ENCODE assay signal across 11 cellular contexts in the genomic region with DNA sequence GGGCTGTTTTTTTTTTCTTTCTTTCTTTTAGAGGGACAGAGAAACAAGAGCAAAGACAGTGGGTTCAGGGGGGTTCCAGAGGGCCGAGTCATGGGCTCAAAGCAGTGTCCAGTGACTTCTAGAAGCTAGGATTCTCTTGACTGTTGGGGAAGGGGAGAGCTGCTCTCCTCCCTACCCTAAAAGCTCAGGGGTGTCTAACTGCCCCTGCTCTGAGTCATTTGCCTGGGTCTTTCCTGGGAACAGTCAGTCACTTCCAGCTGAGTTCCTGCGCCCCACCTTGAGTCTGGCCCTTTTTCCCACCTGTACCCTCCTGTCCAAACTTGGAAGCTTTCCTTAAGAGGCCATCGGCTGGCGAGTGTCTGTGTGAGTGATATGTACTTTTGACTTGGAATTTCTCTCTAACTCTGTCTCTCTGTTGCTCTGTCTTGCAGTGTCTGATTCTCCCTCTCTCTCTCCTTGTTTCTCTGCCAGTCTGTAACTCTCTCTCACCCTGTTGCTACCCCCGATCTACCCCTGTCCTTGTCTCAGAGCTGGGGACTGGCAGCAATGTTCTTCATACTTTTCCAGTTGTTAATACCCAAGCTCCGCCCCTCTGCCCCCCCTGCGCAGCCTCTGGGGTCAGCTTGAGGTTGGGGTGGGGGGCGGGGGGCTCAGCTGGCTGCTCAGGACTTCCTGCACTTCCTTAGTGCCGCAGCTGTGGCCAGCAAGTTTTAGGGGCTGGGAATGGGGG. TPM values are rescaled to one million over a fixed set of nuclear protein-coding genes. Genes with fewer than 3 reads are reported as not detected.
A peak's percentile ranks its signal among the peaks of the same experiment; 100 is the strongest.
DNase-seq lines count a peak whose midpoint lies in the region; ATAC-seq, FAIRE-seq and TF ChIP-seq lines count a peak whose summit lies in the region.
"Had no signal": no experiment of that assay in that cellular context is flagged by ENCODE, and none has a peak within 500 bp of the region (broad histone marks: within the 10 kb centered on the region; RNA-seq: fewer than 3 reads in every experiment).

No MANE protein-coding gene starts in this region.

- H2AFZ ChIP-seq in Loucy (ENCODE audit: low read length) (no peak overlapping the region), H1 (ENCODE audit: low read length) (no peak overlapping the region), neural cell (ENCODE audit: low read depth, low read length) (no peak overlapping the region)

- H2BK20ac ChIP-seq in H1 (ENCODE audit: low read length): no peak overlapping the region

- H3K9me2 ChIP-seq in Loucy (replicated peaks; ENCODE audit: low read depth, low read length) (no peaks in the 10 kb centered on the region), neural cell (ENCODE audit: insufficient read depth, low read length) (no peaks in the 10 kb centered on the region)

- H3K4me3 ChIP-seq in AG10803 (ENCODE audit: low read length) (peak overlapping the region; percentile 89), Loucy (ENCODE audit: low read length, poor library complexity, severe bottlenecking) (peak overlapping the region; percentile 96), H1 (ENCODE audit: extremely low read depth in 1 of 4, insufficient read depth in 2 of 4, low read depth in 3 of 4, low read length in 4 of 4) (peak overlapping the region in 1 of 4 experiments; percentile 18; a peak in 3 of 8 replicates), neural cell (ENCODE audit: low read length) (peak overlapping the region; percentile 92)

- H3K9me3 ChIP-seq in Loucy (ENCODE audit: insufficient read depth, low read depth, low read length) (no peaks in the 10 kb centered on the region), H1 (ENCODE audit: insufficient read depth in 2 of 2, low read depth in 1 of 2, low read length in 1 of 2) (no peaks in the 10 kb centered on the region), neural cell (ENCODE audit: low read length) (no peaks in the 10 kb centered on the region)

- no peak overlapping the region for H3K56ac ChIP-seq in H1 (replicated peaks; ENCODE audit: insufficient read length, low read depth, low read length)

- 0 out of 2 replicates have a peak overlapping the region, but pooled peaks have one; percentile 75 for H2BK12ac ChIP-seq in H1 (ENCODE audit: low read depth, low read length)

- peaks cover 10% of the 10 kb centered on the region; the same call in 1 of the 2 replicates for H3K79me1 ChIP-seq in H1 (ENCODE audit: low read depth, low read length)

- POLR2A ChIA-PET in H1 (lab: Charles Lee; ENCODE audit: partially characterized antibody): interaction anchor here (0.6 to 5.8 kb wide), 18 partner anchors 9 to 580 kb away, joined by 3 to 64 read pairs (median 4); partner anchors contain the start of genes CASC3, MED24, MSL1 and NR1D1

- WGBS in H1 (ENCODE audit: extremely low coverage in 1 of 2, insufficient coverage in 1 of 2, insufficient read length in 1 of 2, insufficient replicate concordance in 2 of 2, low coverage in 1 of 2, low lambda C conversion rate in 2 of 2, missing lambda C conversion rate in 1 of 2), 2 experiments: 43% methylated on average over 8 of the region's 9 CpGs; no CpG with 5 or more reads in 1 of the 2 experiments

- CTCF ChIA-PET in H1 (lab: Charles Lee; ENCODE audit: partially characterized antibody): interaction anchor here (0.7 to 38.4 kb wide), 14 partner anchors 9 to 252 kb away, joined by 3 to 876 read pairs (median 4); partner anchors contain the start of genes CSF3 and NR1D1

- no peak overlapping the region for H4K5ac ChIP-seq in H1 (ENCODE audit: insufficient read length, low read depth, low read length)

- no peaks in the 10 kb centered on the region for H3F3A ChIP-seq in Loucy (ENCODE audit: low read depth)
- H3F3A ChIP-seq in neural cell (ENCODE audit: insufficient read depth, low read length, poor library complexity, severe bottlenecking): no peaks in the 10 kb centered on the region

- H3K4me1 ChIP-seq in Loucy (ENCODE audit: insufficient read depth, low read length, poor library complexity, severe bottlenecking): peaks cover 63% of the 10 kb centered on the region
- peaks cover 31 to 68% (median 47%) of the 10 kb centered on the region in 4 experiments for H3K4me1 ChIP-seq in H1 (replicated peaks in 1 of 4; ENCODE audit: control insufficient read depth in 3 of 4, insufficient read depth in 4 of 4, low read length in 3 of 4)

- H3K23ac ChIP-seq in H1 (ENCODE audit: insufficient read length): no peak overlapping the region

- ATAC-seq in GM18867 (IDR thresholded peaks at IDR 0.05; ENCODE audit: unreplicated experiment): no peak

- no peak overlapping the region for H3K14ac ChIP-seq in H1 (ENCODE audit: insufficient read length)

- TF ChIP-seq EP300 in H1 (IDR thresholded peaks at IDR 0.05; ENCODE audit: borderline replicate concordance in 1 of 2, low read depth in 2 of 2, low read length in 2 of 2) (no peak), neural cell (conservative IDR thresholded peaks at IDR 0.05; ENCODE audit: poor library complexity, severe bottlenecking) (no peak)

- no peaks in the 10 kb centered on the region for H3K27me3 ChIP-seq in Loucy (ENCODE audit: insufficient read depth, low read length, poor library complexity, severe bottlenecking)
- peaks cover 0 to 15% (median 10%) of the 10 kb centered on the region in 4 experiments; a peak in 6 of 7 replicates for H3K27me3 ChIP-seq in H1 (replicated peaks in 1 of 4; ENCODE audit: control insufficient read depth in 3 of 4, extremely low read depth in 1 of 4, insufficient read depth in 3 of 4, low read length in 3 of 4)
- H3K27me3 ChIP-seq in neural cell (ENCODE audit: insufficient read depth, low read depth, low read length): no peaks in the 10 kb centered on the region

- H4K8ac ChIP-seq in H1 (ENCODE audit: extremely low read depth, insufficient read depth, low read length): no peak overlapping the region

- TF ChIP-seq CTCF in AG10803 (conservative IDR thresholded peaks at IDR 0.05; ENCODE audit: low read length) (no peak), Loucy (conservative IDR thresholded peaks at IDR 0.05; ENCODE audit: low read length) (no peak), H1 (IDR thresholded peaks at IDR 0.05; ENCODE audit: control extremely low read depth in 1 of 3, insufficient read depth in 1 of 3, low read depth in 1 of 3, low read length in 3 of 3) (no peak), neural cell (IDR thresholded peaks at IDR 0.05; ENCODE audit: poor library complexity, severe bottlenecking) (no peak)

- TF ChIP-seq RAD21 in H1 (IDR thresholded peaks at IDR 0.05 in 1 of 2, conservative IDR thresholded peaks at IDR 0.05 in 1 of 2; ENCODE audit: low read depth in 2 of 2, low read length in 2 of 2) (no peak), neural cell (conservative IDR thresholded peaks at IDR 0.05) (no peak)

- H3K79me2 ChIP-seq in Loucy (ENCODE audit: insufficient read depth, low read length) (peaks cover 33% of the 10 kb centered on the region), H1 (ENCODE audit: control insufficient read depth in 1 of 2, insufficient read depth in 2 of 2, low read length in 2 of 2) (no peaks in the 10 kb centered on the region), neural cell (replicated peaks; ENCODE audit: insufficient read depth, low read length) (peaks cover 33% of the 10 kb centered on the region)

- H3K36me3 ChIP-seq in Loucy (ENCODE audit: insufficient read depth, low read length) (no peaks in the 10 kb centered on the region), H1 (ENCODE audit: control insufficient read depth in 2 of 4, insufficient read depth in 4 of 4, low read length in 3 of 4) (no peaks in the 10 kb centered on the region), neural cell (ENCODE audit: insufficient read depth, low read length) (no peaks in the 10 kb centered on the region)

- H3K27ac ChIP-seq in H1 (ENCODE audit: low read depth, low read length): no peak overlapping the region
- peak overlapping the region; percentile 87 for H3K27ac ChIP-seq in neural cell (ENCODE audit: low read length)

- no peaks in the 10 kb centered on the region for H4K20me1 ChIP-seq in Loucy (ENCODE audit: insufficient read depth, low read length, poor library complexity, severe bottlenecking)
- peaks cover 0 to 9% of the 10 kb centered on the region in 2 experiments for H4K20me1 ChIP-seq in H1 (replicated peaks in 1 of 2; ENCODE audit: control insufficient read depth in 1 of 2, insufficient read depth in 2 of 2, low read length in 2 of 2)
- H4K20me1 ChIP-seq in neural cell (ENCODE audit: insufficient read depth): no peaks in the 10 kb centered on the region

- H2BK120ac ChIP-seq in H1 (replicated peaks; ENCODE audit: low read depth, low read length): no peak overlapping the region

- H2BK15ac ChIP-seq in H1 (ENCODE audit: low read length): no peak overlapping the region; the same call in 1 of the 2 replicates

- peak overlapping the region; percentile 48; the same call in 1 of the 2 replicates for H3K18ac ChIP-seq in H1 (ENCODE audit: extremely low read depth, low read length)

- H3K9ac ChIP-seq in Loucy (ENCODE audit: low read depth, low read length, poor library complexity, severe bottlenecking): peak overlapping the region; percentile 60
- H3K9ac ChIP-seq in H1 (replicated peaks in 1 of 4; ENCODE audit: extremely low read depth in 1 of 4, low read depth in 3 of 4, low read length in 3 of 4): no peak overlapping the region
- peak overlapping the region; percentile 93 for H3K9ac ChIP-seq in neural cell (ENCODE audit: low read length)

- H2BK5ac ChIP-seq in H1 (ENCODE audit: low read depth, low read length): no peak overlapping the region

- DNase-seq in AG10803 (ENCODE audit: low read depth) (peak; percentile 42), H1 (ENCODE audit: low read depth in 1 of 2, low spot score in 2 of 2) (no peak), CD1c-positive myeloid dendritic cell (ENCODE audit: extremely low spot score) (no peak), COLO668 (lab: John Stamatoyannopoulos, UW; ENCODE audit: unreplicated experiment) (no peak), NCI-H146 (lab: John Stamatoyannopoulos, UW) (no peak)
- DNase-seq: NCI-H69 had no signal

- TF ChIP-seq POLR2A in H1 (IDR thresholded peaks at IDR 0.05; ENCODE audit: control extremely low read depth in 1 of 2, low read depth in 2 of 2, low read length in 2 of 2): no peak

- H3K4me2 ChIP-seq in Loucy (ENCODE audit: low read depth, low read length, poor library complexity, severe bottlenecking): peak overlapping the region; percentile 81
- H3K4me2 ChIP-seq in H1 (ENCODE audit: insufficient read depth in 1 of 2, low read depth in 2 of 2, low read length in 2 of 2): peak overlapping the region; percentile 40 to 75
- H3K4me2 ChIP-seq in neural cell (ENCODE audit: low read length): peak overlapping the region; percentile 54

- no peak overlapping the region for H4K91ac ChIP-seq in H1 (replicated peaks; ENCODE audit: insufficient read length, low read length)

- H2AK5ac ChIP-seq in H1 (ENCODE audit: low read depth, low read length): no peak overlapping the region

- H3K23me2 ChIP-seq in H1 (ENCODE audit: low read depth, low read length): peaks cover 10% of the 10 kb centered on the region

- no peak overlapping the region for H3K4ac ChIP-seq in H1 (replicated peaks; ENCODE audit: insufficient read length, low read depth, low read length)

- FAIRE-seq in H1 (lab: Jason Lieb, UNC): no peak
- FAIRE-seq: GM12892 had no signal

RNA-seq across cellular contexts. Expression of gene THRA, which starts 2.4 kb away (rescaled TPM):
- total RNA-seq in H1 (2021; fragmentation: NEBNext Ultra II Directional; extraction: Animal tissue kit (Norgen Biotek cat#: 25700)): 10.2 and 11.8 TPM in 2 replicates
- polyA plus RNA-seq in H1 (2011; rRNA removed) (6.4 and 8.2 TPM in 2 replicates), neural cell (97.2 and 111 TPM in 2 replicates)
- polyA plus RNA-seq in H1 (2011; cell fraction: cytosol; rRNA removed): 7.4 TPM
- 13.1 TPM for polyA plus RNA-seq in H1 (2011; cell fraction: nucleus; rRNA removed)
- polyA plus RNA-seq in H1 (2012, experiment 1 of 2): 7.9 to 11.1 TPM (median 10.1 TPM) in 4 replicates
- 7.6 TPM for polyA plus RNA-seq in H1 (2012, experiment 2 of 2)
- polyA plus RNA-seq in H1 (2013, experiment 1 of 2): 5.0 TPM
- polyA plus RNA-seq in H1 (2013, experiment 2 of 2): 4.5 TPM
- 8.4 and 11.6 TPM in 2 replicates for polyA minus RNA-seq in H1 (2011; rRNA and poly(A)+ RNA removed)
- 6.2 TPM for polyA minus RNA-seq in H1 (2011; cell fraction: cytosol; rRNA and poly(A)+ RNA removed)
- polyA minus RNA-seq in H1 (2011; cell fraction: nucleus; rRNA and poly(A)+ RNA removed): 4.3 TPM
- 66.8 and 74.3 TPM in 2 replicates for polyA minus RNA-seq in neural cell

RNA-seq across cellular contexts. Expression of gene MED24, which starts 11.0 kb away (rescaled TPM):
- total RNA-seq in H1 (2021; fragmentation: NEBNext Ultra II Directional; extraction: Animal tissue kit (Norgen Biotek cat#: 25700)): 81.7 and 90.6 TPM in 2 replicates
- polyA plus RNA-seq in H1 (2011; rRNA removed) (92.7 and 120 TPM in 2 replicates), neural cell (159 and 161 TPM in 2 replicates)
- polyA plus RNA-seq in H1 (2011; cell fraction: cytosol; rRNA removed): 91.0 TPM
- 355 TPM for polyA plus RNA-seq in H1 (2011; cell fraction: nucleus; rRNA removed)
- 73.6 to 99.4 TPM (median 93.5 TPM) in 4 replicates for polyA plus RNA-seq in H1 (2012, experiment 1 of 2)
- polyA plus RNA-seq in H1 (2012, experiment 2 of 2): 83.6 TPM
- polyA plus RNA-seq in H1 (2013, experiment 1 of 2): 42.8 TPM
- polyA plus RNA-seq in H1 (2013, experiment 2 of 2): 41.6 TPM
- 126 and 205 TPM in 2 replicates for polyA minus RNA-seq in H1 (2011; rRNA and poly(A)+ RNA removed)
- 93.1 TPM for polyA minus RNA-seq in H1 (2011; cell fraction: cytosol; rRNA and poly(A)+ RNA removed)
- 141 TPM for polyA minus RNA-seq in H1 (2011; cell fraction: nucleus; rRNA and poly(A)+ RNA removed)
- 120 and 133 TPM in 2 replicates for polyA minus RNA-seq in neural cell

RNA-seq across cellular contexts. Expression of gene NR1D1, which starts 35.2 kb away (rescaled TPM):
- 4.3 and 4.6 TPM in 2 replicates for total RNA-seq in H1 (2021; fragmentation: NEBNext Ultra II Directional; extraction: Animal tissue kit (Norgen Biotek cat#: 25700))
- polyA plus RNA-seq in H1 (2011; rRNA removed) (1.5 and 3.4 TPM in 2 replicates), neural cell (0.73 TPM in 1 of 2 replicates, not detected in the other)
- 0.79 TPM for polyA plus RNA-seq in H1 (2011; cell fraction: cytosol; rRNA removed)
- 4.7 TPM for polyA plus RNA-seq in H1 (2011; cell fraction: nucleus; rRNA removed)
- 5.4 to 7.1 TPM (median 6.1 TPM) in 4 replicates for polyA plus RNA-seq in H1 (2012, experiment 1 of 2)
- polyA plus RNA-seq in H1 (2012, experiment 2 of 2): 6.5 TPM
- polyA plus RNA-seq in H1 (2013, experiment 1 of 2): 3.1 TPM
- polyA plus RNA-seq in H1 (2013, experiment 2 of 2): 3.0 TPM
- polyA minus RNA-seq in H1 (2011; rRNA and poly(A)+ RNA removed): 1.4 and 2.9 TPM in 2 replicates
- 2.5 TPM for polyA minus RNA-seq in H1 (2011; cell fraction: cytosol; rRNA and poly(A)+ RNA removed)
- 2.7 TPM for polyA minus RNA-seq in H1 (2011; cell fraction: nucleus; rRNA and poly(A)+ RNA removed)
- polyA minus RNA-seq in neural cell: 0.24 and 0.35 TPM in 2 replicates

RNA-seq across cellular contexts. Expression of gene CSF3, which starts 50.0 kb away (rescaled TPM):
- total RNA-seq in H1 (2021; fragmentation: NEBNext Ultra II Directional; extraction: Animal tissue kit (Norgen Biotek cat#: 25700)): not detected in 2 replicates
- polyA plus RNA-seq in H1 (2011; rRNA removed) (0.03 TPM in 1 of 2 replicates, not detected in the other), neural cell (0.32 TPM in 1 of 2 replicates, not detected in the other)
- 0.06 TPM for polyA plus RNA-seq in H1 (2011; cell fraction: cytosol; rRNA removed)
- not detected for polyA plus RNA-seq in H1 (2011; cell fraction: nucleus; rRNA removed)
- not detected in 4 replicates for polyA plus RNA-seq in H1 (2012, experiment 1 of 2)
- not detected for polyA plus RNA-seq in H1 (2012, experiment 2 of 2)
- not detected for polyA plus RNA-seq in H1 (2013, experiment 1 of 2)
- polyA plus RNA-seq in H1 (2013, experiment 2 of 2): not detected
- not detected in 2 replicates for polyA minus RNA-seq in H1 (2011; rRNA and poly(A)+ RNA removed)
- not detected for polyA minus RNA-seq in H1 (2011; cell fraction: cytosol; rRNA and poly(A)+ RNA removed)
- polyA minus RNA-seq in H1 (2011; cell fraction: nucleus; rRNA and poly(A)+ RNA removed): not detected
- polyA minus RNA-seq in neural cell: not detected in 2 replicates
- total RNA-seq: subcutaneous adipose tissue had no signal

RNA-seq across cellular contexts. Expression of gene MSL1, which starts 56.6 kb away (rescaled TPM):
- total RNA-seq in H1 (2021; fragmentation: NEBNext Ultra II Directional; extraction: Animal tissue kit (Norgen Biotek cat#: 25700)): 66.5 and 69.2 TPM in 2 replicates
- polyA plus RNA-seq in H1 (2011; rRNA removed): 18.2 and 24.1 TPM in 2 replicates
- 39.2 TPM for polyA plus RNA-seq in H1 (2011; cell fraction: cytosol; rRNA removed)
- 50.9 TPM for polyA plus RNA-seq in H1 (2011; cell fraction: nucleus; rRNA removed)
- 47.3 to 75.1 TPM (median 51.3 TPM) in 4 replicates for polyA plus RNA-seq in H1 (2012, experiment 1 of 2)
- 24.4 TPM for polyA plus RNA-seq in H1 (2012, experiment 2 of 2)
- 59.8 TPM for polyA plus RNA-seq in H1 (2013, experiment 1 of 2)
- polyA plus RNA-seq in H1 (2013, experiment 2 of 2): 53.4 TPM
- 35.9 and 42.1 TPM in 2 replicates for polyA minus RNA-seq in H1 (2011; rRNA and poly(A)+ RNA removed)
- polyA minus RNA-seq in H1 (2011; cell fraction: cytosol; rRNA and poly(A)+ RNA removed): 35.1 TPM
- polyA minus RNA-seq in H1 (2011; cell fraction: nucleus; rRNA and poly(A)+ RNA removed): 36.6 TPM
- 118 and 137 TPM in 2 replicates for polyA plus RNA-seq in neural cell
- 103 and 105 TPM in 2 replicates for polyA minus RNA-seq in neural cell

Comparison
In these comparisons a context has a peak if more than half of its experiments do, and no peak if none do; other contexts are left out.
1. H3K9ac ChIP-seq: peak in Loucy (single experiment) and neural cell (single experiment); none in H1 (0 of 4).
2. Peak in every context shown above with its lines, with median percentiles within 50 percentile points of each other: H3K4me2 ChIP-seq.